Comparison of ENCODE assay signal across 19 cellular contexts in genomic region chr4:138831943-138832342, GRCh38.
"Had no signal": no experiment of that assay in that cellular context is flagged by ENCODE, and none has a peak within 500 bp of the region (broad histone marks: within the 10 kb centered on the region; RNA-seq: fewer than 3 reads in every experiment).

No MANE protein-coding gene starts in this region.

- H3K4me1 Mint-ChIP-seq: natural killer cell had no signal

- H3K27me3 ChIP-seq: neutrophil, stomach, upper lobe of right lung had no signal

- H3K9ac ChIP-seq: parathyroid adenoma had no signal

- H3K27ac ChIP-seq: neutrophil, parathyroid adenoma, stomach, thoracic aorta, upper lobe of right lung, VCaP had no signal

- H3K9me3 ChIP-seq: neutrophil, stomach, thoracic aorta, upper lobe of right lung had no signal

- H3K4me3 Mint-ChIP-seq: activated CD4-positive, alpha-beta T cell treated with anti-CD3 and anti-CD28 coated beads for 36 hours; activated CD8-positive, alpha-beta T cell treated with anti-CD3 and anti-CD28 coated beads for 36 hours; natural killer cell had no signal

- H3K36me3 ChIP-seq: neutrophil, stomach, thoracic aorta, upper lobe of right lung had no signal

- H3K4me1 ChIP-seq: parathyroid adenoma, stomach, upper lobe of right lung had no signal

- ATAC-seq: esophagus mucosa, left lobe of liver, natural killer cell, upper lobe of right lung had no signal

- H2AFZ ChIP-seq: parathyroid adenoma had no signal

- DNase-seq: activated CD8-positive, alpha-beta memory T cell treated with anti-CD3 and anti-CD28 coated beads, Interleukin-2, amount 50 U/mL, for 4 hours; activated effector memory CD4-positive, alpha-beta T cell treated with anti-CD3 and anti-CD28 coated beads, Interleukin-2, amount 50 U/mL, for 16 hours; hippocampal formation; mammary epithelial cell; natural killer cell; stomach; upper lobe of right lung had no signal

- H3K36me3 Mint-ChIP-seq: activated naive CD4-positive, alpha-beta T cell treated with anti-CD3 and anti-CD28 coated beads, Interleukin-2, amount 50 U/mL, for 72 hours; natural killer cell had no signal

- H3K9me3 Mint-ChIP-seq: activated CD8-positive, alpha-beta T cell treated with anti-CD3 and anti-CD28 coated beads for 36 hours; activated naive CD4-positive, alpha-beta T cell treated with anti-CD3 and anti-CD28 coated beads, Interleukin-2, amount 50 U/mL, for 72 hours had no signal

- FAIRE-seq: colon, endometrium, keratinocyte had no signal

- H3K27ac Mint-ChIP-seq: activated CD4-positive, alpha-beta T cell treated with anti-CD3 and anti-CD28 coated beads for 36 hours; activated CD8-positive, alpha-beta T cell treated with anti-CD3 and anti-CD28 coated beads for 36 hours; natural killer cell had no signal

- H3K4me3 ChIP-seq: stomach, thoracic aorta, upper lobe of right lung had no signal

- H3K79me2 ChIP-seq: parathyroid adenoma had no signal
